Comparison of ENCODE assay signal across 10 cellular contexts in the genomic region with DNA sequence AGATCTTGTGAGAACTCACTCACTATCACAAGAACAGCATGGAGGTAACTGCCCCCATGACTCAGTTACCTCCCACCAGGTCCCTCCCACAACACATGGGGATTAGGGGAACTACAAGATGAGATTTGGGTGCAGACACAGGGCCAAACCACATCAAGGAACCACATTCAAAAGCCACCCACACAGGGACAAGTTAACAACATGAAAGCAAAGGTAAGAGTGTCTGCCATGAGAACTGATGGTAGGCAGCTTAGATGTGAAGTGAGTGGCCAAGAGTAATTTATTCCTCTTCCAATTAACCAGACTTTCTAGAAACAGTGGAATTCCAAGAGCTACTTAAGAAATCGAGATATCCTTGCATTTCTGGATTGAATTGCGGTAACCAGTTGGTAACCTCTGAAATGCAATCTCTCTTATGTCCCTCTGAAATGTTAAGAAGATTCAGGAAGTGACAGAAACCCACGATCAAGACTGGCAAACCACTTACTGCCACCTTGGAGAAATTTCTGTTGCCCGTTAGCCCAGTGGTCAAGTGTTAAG.
DNase-seq lines count a peak whose midpoint lies in the region; ATAC-seq lines count a peak whose summit lies in the region.
"Had no signal": no experiment of that assay in that cellular context is flagged by ENCODE, and none has a peak within 500 bp of the region (broad histone marks: within the 10 kb centered on the region; RNA-seq: fewer than 3 reads in every experiment).

No MANE protein-coding gene starts in this region.

- H3K36me3 Mint-ChIP-seq in activated T-helper 17 cell treated with anti-CD3 and anti-CD28 coated beads, Interleukin-2, amount 50 U/mL, for 72 hours (ENCODE audit: low read depth) = peaks cover 38% of the 10 kb centered on the region

- peak in 4 of 5 experiments; percentile 44 to 76 (median 64) for DNase-seq in T-helper 2 cell
- DNase-seq in stimulated activated CD4-positive, alpha-beta T cell treated with anti-CD3 and anti-CD28 coated beads, Interleukin-4, amount 100 ng/mL, for 24 hours = peak; percentile 77
- no peak for DNase-seq in GM03348 (ENCODE audit: low spot score)
- no peak for DNase-seq in C1 segment of cervical spinal cord (lab: John Stamatoyannopoulos, UW)
- DNase-seq in pons (ENCODE audit: low spot score) = no peak
- DNase-seq: NCI-H1105 treated with DMSO at 0.1 percent for 48 hours had no signal

- H3K27ac Mint-ChIP-seq in activated T-helper 17 cell treated with anti-CD3 and anti-CD28 coated beads, Interleukin-2, amount 50 U/mL, for 72 hours = peak overlapping the region; percentile 70
- H3K27ac Mint-ChIP-seq: brain had no signal

- H3K4me1 Mint-ChIP-seq in activated T-helper 17 cell treated with anti-CD3 and anti-CD28 coated beads, Interleukin-2, amount 50 U/mL, for 72 hours = peaks cover 60% of the 10 kb centered on the region

- peak overlapping the region; percentile 57 for H3K4me3 Mint-ChIP-seq in activated T-helper 17 cell treated with anti-CD3 and anti-CD28 coated beads, Interleukin-2, amount 50 U/mL, for 72 hours
- H3K4me3 Mint-ChIP-seq: brain had no signal

- no peaks in the 10 kb centered on the region for H3K27me3 Mint-ChIP-seq in activated T-helper 17 cell treated with anti-CD3 and anti-CD28 coated beads, Interleukin-2, amount 50 U/mL, for 72 hours
- H3K27me3 Mint-ChIP-seq: brain had no signal

- ATAC-seq in GM18498 (IDR thresholded peaks at IDR 0.05; ENCODE audit: unreplicated experiment) = peak; percentile 73
- ATAC-seq in activated T-helper 17 cell treated with anti-CD3 and anti-CD28 coated beads, Interleukin-2, amount 50 U/mL, for 72 hours (replicated peaks) = peak; percentile 90
- no peak for ATAC-seq in HG03097 (IDR thresholded peaks at IDR 0.05; ENCODE audit: low FRiP score, unreplicated experiment)

- no peaks in the 10 kb centered on the region for H3K9me3 Mint-ChIP-seq in activated T-helper 17 cell treated with anti-CD3 and anti-CD28 coated beads, Interleukin-2, amount 50 U/mL, for 72 hours

Comparison
In these comparisons a context has a peak if more than half of its experiments do, and no peak if none do; other contexts are left out.
1. DNase-seq: peak in T-helper 2 cell (4 of 5) and stimulated activated CD4-positive, alpha-beta T cell treated with anti-CD3 and anti-CD28 coated beads, Interleukin-4, amount 100 ng/mL, for 24 hours (single experiment); none in GM03348 (single experiment), C1 segment of cervical spinal cord (0 of 14) and pons (single experiment).